10 cellular contexts compared by ENCODE assay signal in genomic region chr10:71765907-71766716, GRCh38. TPM values are rescaled to one million over a fixed set of nuclear protein-coding genes. Genes with fewer than 3 reads are reported as not detected.
DNase-seq lines count a peak whose midpoint lies in the region; ATAC-seq, FAIRE-seq and TF ChIP-seq lines count a peak whose summit lies in the region.
"Had no signal": no experiment of that assay in that cellular context is flagged by ENCODE, and none has a peak within 500 bp of the region (broad histone marks: within the 10 kb centered on the region; RNA-seq: fewer than 3 reads in every experiment).

No MANE protein-coding gene starts in this region.

- H3K9me3 ChIP-seq in astrocyte (ENCODE audit: insufficient read depth, low read depth, low read length): no peaks in the 10 kb centered on the region
- H3K9me3 ChIP-seq in mesodermal cell (ENCODE audit: control insufficient read depth, low read length): no peaks in the 10 kb centered on the region
- no peaks in the 10 kb centered on the region for H3K9me3 ChIP-seq in suprapubic skin

- no peak overlapping the region for H3K4me3 ChIP-seq in astrocyte (ENCODE audit: insufficient read depth, low read depth, low read length)
- no peak overlapping the region for H3K4me3 ChIP-seq in mesodermal cell (ENCODE audit: extremely low read depth, insufficient read depth, low read length, poor library complexity, severe bottlenecking)
- no peak overlapping the region for H3K4me3 ChIP-seq in suprapubic skin

- H3K9me3 Mint-ChIP-seq in activated CD4-positive, alpha-beta T cell treated with anti-CD3 and anti-CD28 coated beads, Interleukin-2, amount 10 ng/mL, durations not matched to agents 24 days and 14 days: no peaks in the 10 kb centered on the region
- H3K9me3 Mint-ChIP-seq in astrocyte (ENCODE audit: unreplicated experiment): no peaks in the 10 kb centered on the region

- no peak for TF ChIP-seq EP300 in suprapubic skin (IDR thresholded peaks at IDR 0.05)

- no peak overlapping the region for H2AFZ ChIP-seq in astrocyte (ENCODE audit: low read depth, low read length)

- DNase-seq in activated CD4-positive, alpha-beta T cell treated with anti-CD3 and anti-CD28 coated beads, Interleukin-2, amount 10 ng/mL, durations not matched to agents 24 days and 14 days: no peak
- DNase-seq in activated CD4-positive, alpha-beta T cell treated with anti-CD3 and anti-CD28 coated beads for 48 hours: no peak
- DNase-seq in astrocyte (ENCODE audit: low read depth): no peak
- no peak for DNase-seq in suprapubic skin (ENCODE audit: low spot score in 2 of 2)
- DNase-seq in NCI-H2107 (lab: John Stamatoyannopoulos, UW): no peak
- no peak for DNase-seq in SIG-M5 treated with dmso at 0.1 percent for 504 hours (lab: John Stamatoyannopoulos, UW; ENCODE audit: unreplicated experiment)
- DNase-seq: activated CD8-positive, alpha-beta memory T cell treated with anti-CD3 and anti-CD28 coated beads, Interleukin-2, amount 50 U/mL, for 4 hours; NCI-H1092 treated with DMSO at 0.1 percent for 48 hours had no signal

- peaks cover 74% of the 10 kb centered on the region for H3K4me1 Mint-ChIP-seq in activated CD4-positive, alpha-beta T cell treated with anti-CD3 and anti-CD28 coated beads, Interleukin-2, amount 10 ng/mL, durations not matched to agents 24 days and 14 days
- peaks cover 25% of the 10 kb centered on the region for H3K4me1 Mint-ChIP-seq in astrocyte (ENCODE audit: low read depth, unreplicated experiment)

- TF ChIP-seq POLR2A in suprapubic skin (IDR thresholded peaks at IDR 0.05): no peak

- ATAC-seq in GM21737 (IDR thresholded peaks at IDR 0.05; ENCODE audit: unreplicated experiment): no peak

- TF ChIP-seq CTCF in astrocyte (IDR thresholded peaks at IDR 0.05; ENCODE audit: insufficient read depth, low read depth, low read length) (no peak), suprapubic skin (IDR thresholded peaks at IDR 0.05) (no peak)

- no peaks in the 10 kb centered on the region for H4K20me1 ChIP-seq in astrocyte (ENCODE audit: insufficient read depth, low read length)

- intact Hi-C loops in activated CD4-positive, alpha-beta T cell treated with anti-CD3 and anti-CD28 coated beads, Interleukin-2, amount 10 ng/mL, durations not matched to agents 24 days and 14 days (cut with micrococcal nuclease): no loop called here

- FAIRE-seq in astrocyte (lab: Jason Lieb, UNC): no peak

- H3K36me3 Mint-ChIP-seq in activated CD4-positive, alpha-beta T cell treated with anti-CD3 and anti-CD28 coated beads, Interleukin-2, amount 10 ng/mL, durations not matched to agents 24 days and 14 days (ENCODE audit: low read depth): peaks cover 63% of the 10 kb centered on the region
- H3K36me3 Mint-ChIP-seq in astrocyte (ENCODE audit: low read depth, unreplicated experiment): no peaks in the 10 kb centered on the region

- no peaks in the 10 kb centered on the region for H3K79me2 ChIP-seq in astrocyte (ENCODE audit: insufficient read depth, low read length)

- H3K4me2 ChIP-seq in astrocyte (ENCODE audit: low read length): no peak overlapping the region

- WGBS in mesodermal cell (ENCODE audit: insufficient coverage in 2 of 2), 2 experiments: 90% methylated on average over 21 of the region's 22 CpGs
- 69% methylated on average over 15 of the region's 22 CpGs for WGBS in suprapubic skin

- peak overlapping the region; percentile 91 for H3K27ac Mint-ChIP-seq in activated CD4-positive, alpha-beta T cell treated with anti-CD3 and anti-CD28 coated beads, Interleukin-2, amount 10 ng/mL, durations not matched to agents 24 days and 14 days
- H3K27ac Mint-ChIP-seq in astrocyte (ENCODE audit: unreplicated experiment): peak overlapping the region; percentile 89

- peaks cover 33% of the 10 kb centered on the region for H3K4me1 ChIP-seq in astrocyte (ENCODE audit: insufficient read depth, low read length)
- peaks cover 52% of the 10 kb centered on the region for H3K4me1 ChIP-seq in mesodermal cell (ENCODE audit: control insufficient read depth, insufficient read depth, low read length, poor library complexity, severe bottlenecking)
- H3K4me1 ChIP-seq in suprapubic skin: peaks cover 89% of the 10 kb centered on the region

- no peaks in the 10 kb centered on the region for H3K27me3 Mint-ChIP-seq in activated CD4-positive, alpha-beta T cell treated with anti-CD3 and anti-CD28 coated beads, Interleukin-2, amount 10 ng/mL, durations not matched to agents 24 days and 14 days
- H3K27me3 Mint-ChIP-seq in astrocyte (ENCODE audit: low read depth, unreplicated experiment): peaks cover 26% of the 10 kb centered on the region

- no peak overlapping the region for H3K9ac ChIP-seq in astrocyte (ENCODE audit: low read length)

- H3K27me3 ChIP-seq in astrocyte (ENCODE audit: insufficient read depth, low read length) (no peaks in the 10 kb centered on the region), suprapubic skin (no peaks in the 10 kb centered on the region)

- H3K4me3 Mint-ChIP-seq in activated CD4-positive, alpha-beta T cell treated with anti-CD3 and anti-CD28 coated beads, Interleukin-2, amount 10 ng/mL, durations not matched to agents 24 days and 14 days: no peak overlapping the region
- H3K4me3 Mint-ChIP-seq in astrocyte (ENCODE audit: unreplicated experiment): no peak overlapping the region

- H3K27ac ChIP-seq in astrocyte (ENCODE audit: low read depth, low read length) (peak overlapping the region; percentile 51), mesodermal cell (ENCODE audit: low read depth, low read length, severe bottlenecking) (peak overlapping the region; percentile 87), suprapubic skin (peak overlapping the region; percentile 86)

- H3K36me3 ChIP-seq in astrocyte (ENCODE audit: insufficient read depth, low read length) (no peaks in the 10 kb centered on the region), mesodermal cell (ENCODE audit: control insufficient read depth, insufficient read depth, low read length) (no peaks in the 10 kb centered on the region), suprapubic skin (peaks cover 4% of the 10 kb centered on the region)

RNA-seq across cellular contexts. Expression of gene VSIR, which starts 7.2 kb away (rescaled TPM):
- 125 and 131 TPM in 2 replicates for total RNA-seq in activated CD4-positive, alpha-beta T cell treated with anti-CD3 and anti-CD28 coated beads, Interleukin-2, amount 10 ng/mL, durations not matched to agents 24 days and 14 days
- 2.9 and 3.4 TPM in 2 replicates for total RNA-seq in astrocyte
- polyA plus RNA-seq in mesodermal cell (2013, experiment 1 of 2): 10.5 TPM
- polyA plus RNA-seq in mesodermal cell (2013, experiment 2 of 2): 6.1 TPM
- 10 to 100 TPM; 16.3 to 50.7 (median 33.6) TPM for total RNA-seq in suprapubic skin

RNA-seq across cellular contexts. Expression of gene C10orf105, which starts 46.5 kb away (rescaled TPM):
- 0.26 and 0.33 TPM in 2 replicates for total RNA-seq in activated CD4-positive, alpha-beta T cell treated with anti-CD3 and anti-CD28 coated beads, Interleukin-2, amount 10 ng/mL, durations not matched to agents 24 days and 14 days
- total RNA-seq in astrocyte (not detected in 2 replicates), suprapubic skin (under 1 TPM in 2 of 4 donors, not detected in 2; 0.17 to 0.48 TPM)
- polyA plus RNA-seq in mesodermal cell (2013, experiment 1 of 2): 0.11 TPM
- polyA plus RNA-seq in mesodermal cell (2013, experiment 2 of 2): 0.10 TPM
